28 cellular contexts compared by ENCODE assay signal in the genomic region with DNA sequence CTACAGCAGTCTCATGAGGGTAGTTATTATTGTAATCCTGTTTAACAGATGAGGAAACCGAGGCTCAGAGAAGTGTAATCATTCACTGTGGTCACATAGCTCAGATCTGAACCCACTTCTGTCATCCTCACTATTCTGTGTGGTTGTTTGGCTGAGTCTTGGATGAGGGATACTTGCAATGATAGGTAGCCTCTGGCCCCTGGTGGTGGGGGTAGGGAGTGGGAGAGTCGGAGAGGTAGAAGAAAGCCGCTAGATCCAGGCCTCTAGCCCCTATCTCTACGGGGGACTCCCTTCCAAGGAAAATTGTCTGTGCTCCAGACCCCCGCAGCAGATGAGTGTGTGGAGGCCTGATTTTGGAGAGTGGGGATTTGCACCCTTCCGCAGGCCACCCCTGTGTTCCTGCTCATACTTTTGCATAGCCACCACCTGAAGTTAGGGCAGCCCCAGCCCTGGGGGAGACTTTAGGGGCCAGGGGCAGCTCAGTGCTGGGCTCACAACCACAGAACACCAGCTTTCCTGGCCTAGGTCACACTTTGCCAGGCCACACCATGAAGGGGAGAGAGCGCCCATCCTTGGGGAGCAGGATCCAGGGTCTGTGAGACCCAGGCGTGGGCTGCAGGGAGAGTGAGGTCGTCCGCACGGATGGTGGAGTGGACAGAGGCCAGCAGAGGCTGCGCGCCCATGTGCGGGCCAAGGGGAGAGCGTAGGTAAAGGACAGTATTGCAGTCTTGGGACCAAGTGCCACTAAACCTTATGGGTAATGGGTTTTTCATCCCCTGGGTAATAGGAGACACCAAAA.
DNase-seq lines count a peak whose midpoint lies in the region; ATAC-seq and TF ChIP-seq lines count a peak whose summit lies in the region.
"Had no signal": no experiment of that assay in that cellular context is flagged by ENCODE, and none has a peak within 500 bp of the region (broad histone marks: within the 10 kb centered on the region; RNA-seq: fewer than 3 reads in every experiment).

No MANE protein-coding gene starts in this region.

- peak overlapping the region; percentile 4 for H2BK5ac ChIP-seq in neuronal stem cell (ENCODE audit: low read length)

- no peak overlapping the region for H2BK12ac ChIP-seq in neuronal stem cell (ENCODE audit: low read length)

- H4K8ac ChIP-seq in neuronal stem cell (ENCODE audit: low read depth, low read length), result no peak overlapping the region

- peaks cover 0 to 9% of the 10 kb centered on the region in 2 donors for H3K36me3 ChIP-seq in neuronal stem cell (replicated peaks in 1 of 2; ENCODE audit: control insufficient read depth in 2 of 2, insufficient read depth in 2 of 2, low read length in 2 of 2)
- H3K36me3 ChIP-seq: neutrophil, upper lobe of left lung had no signal

- H3K4me3 Mint-ChIP-seq in HFFc6, result no peak overlapping the region
- H3K4me3 Mint-ChIP-seq: activated B cell treated with CpG ODN at 0.5 μM for 24 hours; activated CD4-positive, alpha-beta memory T cell treated with anti-CD3 and anti-CD28 coated beads, Interleukin-2, amount 10 ng/mL, durations not matched to agents 7 days and 5 days; activated naive CD8-positive, alpha-beta T cell treated with anti-CD3 and anti-CD28 coated beads, Interleukin-2, amount 10 ng/mL, durations not matched to agents 7 days and 5 days had no signal

- peaks cover 6% of the 10 kb centered on the region; the same call in 1 of the 2 replicates for H3K36me3 Mint-ChIP-seq in HFFc6 (ENCODE audit: low read depth)
- H3K36me3 Mint-ChIP-seq: activated naive CD8-positive, alpha-beta T cell treated with anti-CD3 and anti-CD28 coated beads, Interleukin-2, amount 10 ng/mL, durations not matched to agents 7 days and 5 days had no signal

- peaks cover 16% of the 10 kb centered on the region for H3K79me1 ChIP-seq in neuronal stem cell (ENCODE audit: low read depth, low read length)

- peaks cover 27% of the 10 kb centered on the region; the same call in 1 of the 2 replicates for H3K4me1 Mint-ChIP-seq in HFFc6 (ENCODE audit: low read depth)
- H3K4me1 Mint-ChIP-seq: activated B cell treated with CpG ODN at 0.5 μM for 24 hours; activated CD4-positive, alpha-beta memory T cell treated with anti-CD3 and anti-CD28 coated beads, Interleukin-2, amount 10 ng/mL, durations not matched to agents 7 days and 5 days; activated naive CD8-positive, alpha-beta T cell treated with anti-CD3 and anti-CD28 coated beads, Interleukin-2, amount 10 ng/mL, durations not matched to agents 7 days and 5 days had no signal

- H3K23ac ChIP-seq in neuronal stem cell (ENCODE audit: low read depth, low read length, poor library complexity), result no peak overlapping the region

- no peak for TF ChIP-seq POLR2A in erythroblast (IDR thresholded peaks at IDR 0.05; ENCODE audit: low read length)

- H3K9ac ChIP-seq in neuronal stem cell (ENCODE audit: low read depth, low read length, poor library complexity), result peak overlapping the region; percentile 81

- no peaks in the 10 kb centered on the region for H3K27me3 ChIP-seq in neuronal stem cell (ENCODE audit: control insufficient read depth in 3 of 3, insufficient read depth in 3 of 3, low read depth in 1 of 3, low read length in 3 of 3)
- H3K27me3 ChIP-seq: upper lobe of left lung had no signal

- H4K91ac ChIP-seq in neuronal stem cell (ENCODE audit: low read depth, low read length, poor library complexity), result no peak overlapping the region

- no peak overlapping the region for H3K4me3 ChIP-seq in neuronal stem cell (ENCODE audit: low read length in 2 of 2)
- H3K4me3 ChIP-seq: upper lobe of left lung had no signal

- H2BK120ac ChIP-seq in neuronal stem cell (ENCODE audit: low read depth, low read length), result no peak overlapping the region

- H2BK15ac ChIP-seq in neuronal stem cell (ENCODE audit: low read length), result peak overlapping the region; percentile 31

- H2AFZ ChIP-seq in neuronal stem cell (ENCODE audit: low read length), result no peak overlapping the region

- peak overlapping the region; percentile 21; the same call in 1 of the 2 replicates for H3K27ac Mint-ChIP-seq in HFFc6
- H3K27ac Mint-ChIP-seq: activated B cell treated with CpG ODN at 0.5 μM for 24 hours; activated CD4-positive, alpha-beta memory T cell treated with anti-CD3 and anti-CD28 coated beads, Interleukin-2, amount 10 ng/mL, durations not matched to agents 7 days and 5 days; activated naive CD8-positive, alpha-beta T cell treated with anti-CD3 and anti-CD28 coated beads, Interleukin-2, amount 10 ng/mL, durations not matched to agents 7 days and 5 days had no signal

- H3K27ac ChIP-seq in neuronal stem cell (replicated peaks; ENCODE audit: low read length), result no peak overlapping the region
- H3K27ac ChIP-seq: 22Rv1, HL-60, neutrophil, upper lobe of left lung had no signal

- no peak for ATAC-seq in GM21367 (IDR thresholded peaks at IDR 0.05; ENCODE audit: unreplicated experiment)
- ATAC-seq: esophagus mucosa had no signal

- no peaks in the 10 kb centered on the region for H3K9me3 Mint-ChIP-seq in HFFc6
- H3K9me3 Mint-ChIP-seq: activated B cell treated with CpG ODN at 0.5 μM for 24 hours; activated CD4-positive, alpha-beta memory T cell treated with anti-CD3 and anti-CD28 coated beads, Interleukin-2, amount 10 ng/mL, durations not matched to agents 7 days and 5 days; activated naive CD8-positive, alpha-beta T cell treated with anti-CD3 and anti-CD28 coated beads, Interleukin-2, amount 10 ng/mL, durations not matched to agents 7 days and 5 days had no signal

- no peak overlapping the region for H3K4me2 ChIP-seq in neuronal stem cell (ENCODE audit: insufficient read depth, low read length, poor library complexity, severe bottlenecking)

- WGBS in neuronal stem cell (ENCODE audit: extremely low coverage in 2 of 2, insufficient read length in 2 of 2, insufficient replicate concordance in 1 of 2), 2 donors, result no CpG with 5 or more reads among the region's 15 CpGs

- DNase-seq in DMS 273 (lab: John Stamatoyannopoulos, UW; ENCODE audit: unreplicated experiment) (peak; percentile 17), DMS 273 treated with DMSO at 0.1 percent for 48 hours (lab: John Stamatoyannopoulos, UW) (no peak), HFFc6 (no peak), erythroblast (lab: John Stamatoyannopoulos, UW) (peak; percentile 5 to 14), neuronal stem cell (ENCODE audit: low spot score) (no peak), cortex of kidney (lab: John Stamatoyannopoulos, UW) (no peak), KG1 (lab: John Stamatoyannopoulos, UW) (no peak)
- DNase-seq: activated B cell treated with CpG ODN at 0.5 μM for 24 hours; activated CD4-positive, alpha-beta memory T cell treated with anti-CD3 and anti-CD28 coated beads, Interleukin-2, amount 10 ng/mL, durations not matched to agents 7 days and 5 days; activated effector memory CD4-positive, alpha-beta T cell treated with anti-CD3 and anti-CD28 coated beads, Interleukin-2, amount 50 U/mL, for 16 hours; activated naive CD8-positive, alpha-beta T cell treated with anti-CD3 and anti-CD28 coated beads, Interleukin-2, amount 10 ng/mL, durations not matched to agents 7 days and 5 days; activated T-cell treated with anti-CD3 and anti-CD28 coated beads for 4 hours; cerebellar nuclear complex; effector CD4-positive, alpha-beta T cell; foreskin melanocyte; GF-D8; hippocampal formation; NCI-H1092 treated with DMSO at 0.1 percent for 48 hours; NCI-H2029 treated with DMSO at 0.1 percent for 48 hours; NCI-H69; RPMI8226; T-helper 9 cell; upper lobe of left lung had no signal

- H3K27me3 Mint-ChIP-seq in HFFc6 (ENCODE audit: insufficient read depth), result peaks cover 7% of the 10 kb centered on the region
- H3K27me3 Mint-ChIP-seq: activated CD4-positive, alpha-beta memory T cell treated with anti-CD3 and anti-CD28 coated beads, Interleukin-2, amount 10 ng/mL, durations not matched to agents 7 days and 5 days had no signal

- H3K4ac ChIP-seq in neuronal stem cell (ENCODE audit: low read length), result no peak overlapping the region

- no peaks in the 10 kb centered on the region for H3K9me3 ChIP-seq in neuronal stem cell (replicated peaks in 1 of 2; ENCODE audit: control insufficient read depth in 2 of 2, insufficient read depth in 1 of 2, low read depth in 1 of 2, low read length in 2 of 2)
- H3K9me3 ChIP-seq: neutrophil, upper lobe of left lung had no signal

- peak; percentile 43 for TF ChIP-seq CTCF in HFFc6 (IDR thresholded peaks at IDR 0.05)

- no peak overlapping the region for H2AK5ac ChIP-seq in neuronal stem cell (ENCODE audit: low read depth, low read length)

- H3K4me1 ChIP-seq in neuronal stem cell (ENCODE audit: control insufficient read depth in 2 of 2, insufficient read depth in 1 of 2, low read depth in 1 of 2, low read length in 2 of 2), result peaks cover 37 to 42% of the 10 kb centered on the region in 2 donors

- H3K18ac ChIP-seq in neuronal stem cell (ENCODE audit: low read length), result peak overlapping the region; percentile 45

- H3K14ac ChIP-seq in neuronal stem cell (ENCODE audit: low read length), result peak overlapping the region; percentile 72

Comparison
In these comparisons a context has a peak if more than half of its experiments do, and no peak if none do; other contexts are left out.
1. DNase-seq: peak in DMS 273 (single experiment) and erythroblast (2 of 2); none in DMS 273 treated with DMSO at 0.1 percent for 48 hours (single experiment), HFFc6 (single experiment), neuronal stem cell (single experiment), cortex of kidney (single experiment) and KG1 (single experiment).